Comparison of ENCODE assay signal across 1 cellular context in the genomic region with DNA sequence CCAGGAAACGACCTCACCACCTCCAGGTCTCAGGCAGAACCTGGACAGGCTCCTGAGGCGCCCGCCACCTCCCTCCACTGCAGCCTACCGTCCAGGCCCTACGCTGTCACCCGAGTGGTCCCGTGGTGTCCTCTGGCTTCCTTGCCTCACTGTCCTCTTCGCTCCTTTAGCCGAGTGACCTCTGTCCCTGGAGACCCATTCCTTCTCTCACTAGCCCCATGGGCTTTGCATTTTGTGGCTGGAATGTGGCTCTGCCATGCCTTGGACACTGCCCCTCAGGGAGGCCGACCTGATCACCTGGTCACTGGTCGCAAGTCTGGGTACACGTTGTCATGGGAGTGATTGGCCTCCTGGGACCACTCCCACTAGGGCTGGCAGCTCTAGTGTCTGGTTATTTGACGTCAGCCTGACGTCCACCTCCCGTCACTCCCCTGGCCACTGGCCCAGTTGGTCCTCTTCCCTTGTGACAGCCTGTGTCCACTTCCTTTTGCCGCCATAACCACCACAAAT.
TF ChIP-seq lines count a peak whose summit lies in the region.

No MANE protein-coding gene starts in this region.

TF ChIP-seq in WTC11, 78 proteins besides CTCF, POLR2A, EP300 and RAD21 (continued from another document):
- TF ChIP-seq, protein P1, sequence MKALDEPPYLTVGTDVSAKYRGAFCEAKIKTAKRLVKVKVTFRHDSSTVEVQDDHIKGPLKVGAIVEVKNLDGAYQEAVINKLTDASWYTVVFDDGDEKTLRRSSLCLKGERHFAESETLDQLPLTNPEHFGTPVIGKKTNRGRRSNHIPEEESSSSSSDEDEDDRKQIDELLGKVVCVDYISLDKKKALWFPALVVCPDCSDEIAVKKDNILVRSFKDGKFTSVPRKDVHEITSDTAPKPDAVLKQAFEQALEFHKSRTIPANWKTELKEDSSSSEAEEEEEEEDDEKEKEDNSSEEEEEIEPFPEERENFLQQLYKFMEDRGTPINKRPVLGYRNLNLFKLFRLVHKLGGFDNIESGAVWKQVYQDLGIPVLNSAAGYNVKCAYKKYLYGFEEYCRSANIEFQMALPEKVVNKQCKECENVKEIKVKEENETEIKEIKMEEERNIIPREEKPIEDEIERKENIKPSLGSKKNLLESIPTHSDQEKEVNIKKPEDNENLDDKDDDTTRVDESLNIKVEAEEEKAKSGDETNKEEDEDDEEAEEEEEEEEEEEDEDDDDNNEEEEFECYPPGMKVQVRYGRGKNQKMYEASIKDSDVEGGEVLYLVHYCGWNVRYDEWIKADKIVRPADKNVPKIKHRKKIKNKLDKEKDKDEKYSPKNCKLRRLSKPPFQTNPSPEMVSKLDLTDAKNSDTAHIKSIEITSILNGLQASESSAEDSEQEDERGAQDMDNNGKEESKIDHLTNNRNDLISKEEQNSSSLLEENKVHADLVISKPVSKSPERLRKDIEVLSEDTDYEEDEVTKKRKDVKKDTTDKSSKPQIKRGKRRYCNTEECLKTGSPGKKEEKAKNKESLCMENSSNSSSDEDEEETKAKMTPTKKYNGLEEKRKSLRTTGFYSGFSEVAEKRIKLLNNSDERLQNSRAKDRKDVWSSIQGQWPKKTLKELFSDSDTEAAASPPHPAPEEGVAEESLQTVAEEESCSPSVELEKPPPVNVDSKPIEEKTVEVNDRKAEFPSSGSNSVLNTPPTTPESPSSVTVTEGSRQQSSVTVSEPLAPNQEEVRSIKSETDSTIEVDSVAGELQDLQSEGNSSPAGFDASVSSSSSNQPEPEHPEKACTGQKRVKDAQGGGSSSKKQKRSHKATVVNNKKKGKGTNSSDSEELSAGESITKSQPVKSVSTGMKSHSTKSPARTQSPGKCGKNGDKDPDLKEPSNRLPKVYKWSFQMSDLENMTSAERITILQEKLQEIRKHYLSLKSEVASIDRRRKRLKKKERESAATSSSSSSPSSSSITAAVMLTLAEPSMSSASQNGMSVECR (CRISPR knock-in tag; IDR thresholded peaks at IDR 0.05; ENCODE audit: borderline replicate concordance) = no peak
